Comparison of ENCODE assay signal across 26 cellular contexts in the genomic region with DNA sequence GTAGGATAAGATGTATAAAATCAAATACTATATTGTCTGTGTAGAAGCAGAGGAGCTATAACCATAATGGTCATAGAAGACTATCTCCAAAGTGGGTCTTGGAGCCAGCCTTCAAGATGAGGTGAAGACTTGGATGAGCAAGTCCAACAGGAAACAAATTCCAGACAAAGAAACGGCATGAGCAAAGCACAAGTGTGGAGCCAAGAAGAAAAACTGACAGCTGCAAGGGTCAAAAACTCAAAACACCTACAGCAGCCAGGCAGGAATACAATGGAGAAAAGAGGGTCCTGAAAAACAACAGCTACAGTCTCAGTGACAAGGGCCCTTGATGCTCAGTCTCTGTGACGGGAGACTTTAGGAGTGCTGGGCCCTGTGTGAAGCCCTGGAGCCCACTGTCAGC.
"Had no signal": no experiment of that assay in that cellular context is flagged by ENCODE, and none has a peak within 500 bp of the region (broad histone marks: within the 10 kb centered on the region; RNA-seq: fewer than 3 reads in every experiment).

No MANE protein-coding gene starts in this region.

- H3K9me3 ChIP-seq: ascending aorta, body of pancreas had no signal

- H3K36me3 ChIP-seq: ascending aorta had no signal

- DNase-seq: activated CD4-positive, alpha-beta T cell treated with anti-CD3 and anti-CD28 coated beads, Interleukin-2, amount 10 ng/mL, durations not matched to agents 24 days and 14 days; activated CD4-positive, alpha-beta T cell treated with anti-CD3 and anti-CD28 coated beads, Interleukin-2, amount 50 U/mL, for 48 hours; activated CD4-positive, CD25-positive, alpha-beta regulatory T cell treated with anti-CD3 and anti-CD28 coated beads, Interleukin-2, amount 50 U/mL, for 72 hours; activated CD8-positive, alpha-beta memory T cell treated with anti-CD3 and anti-CD28 coated beads, Interleukin-2, amount 10 ng/mL, durations not matched to agents 7 days and 5 days; activated effector memory CD4-positive, alpha-beta T cell treated with Interleukin-2 at 50 U/mL for 16 hours; activated naive CD4-positive, alpha-beta T cell; activated T-cell treated with anti-CD3 and anti-CD28 coated beads, Interleukin-2, amount 50 U/mL, for 24 hours; body of pancreas; IMR-90; Kasumi-1; KBM-7; NCI-H1105 treated with DMSO at 0.1 percent for 48 hours; NCI-H1436 treated with DMSO at 0.1 percent for 48 hours; NCI-H2081; NCI-H2171; NCI-H2227 treated with DMSO at 0.1 percent for 48 hours; NCI-H510A; NCI-H69; NK-92 treated with Interleukin-12 subunit alpha and Interleukin-12 subunit beta, amount 100 ng/mL, for 24 hours; OCI-M1; RPMI8226; SHP77; T-helper 9 cell had no signal

- H3K27me3 ChIP-seq: ascending aorta, body of pancreas had no signal

- H3K4me1 ChIP-seq: ascending aorta had no signal

- H3K27ac ChIP-seq: ascending aorta, body of pancreas had no signal

- ATAC-seq: activated CD8-positive, alpha-beta memory T cell treated with anti-CD3 and anti-CD28 coated beads, Interleukin-2, amount 10 ng/mL, durations not matched to agents 7 days and 5 days; body of pancreas; Panc1; WTC11 had no signal

- H3K4me3 ChIP-seq: ascending aorta, body of pancreas had no signal
